ENCODE assay signal across 9 cellular contexts in genomic region chr10:96721207-96721572, GRCh38. TPM values are rescaled to one million over a fixed set of nuclear protein-coding genes. Genes with fewer than 3 reads are reported as not detected.
A peak's percentile ranks its signal among the peaks of the same experiment; 100 is the strongest.
DNase-seq lines count a peak whose midpoint lies in the region; ATAC-seq and TF ChIP-seq lines count a peak whose summit lies in the region.
"Had no signal": no experiment of that assay in that cellular context is flagged by ENCODE, and none has a peak within 500 bp of the region (broad histone marks: within the 10 kb centered on the region; RNA-seq: fewer than 3 reads in every experiment).

No MANE protein-coding gene starts in this region.

- no peak overlapping the region for H2BK15ac ChIP-seq in mesenchymal stem cell (ENCODE audit: low read depth, poor library complexity, severe bottlenecking)

- no peak overlapping the region for H3K18ac ChIP-seq in mesenchymal stem cell (ENCODE audit: low read depth in 1 of 2, low read length in 2 of 2)

- no peak overlapping the region for H2AK5ac ChIP-seq in mesenchymal stem cell (ENCODE audit: low read length, severe bottlenecking)

- H3K4me1 ChIP-seq in iPS-15b (ENCODE audit: control insufficient read depth, insufficient read depth, low read length), result peaks cover 14% of the 10 kb centered on the region
- peaks cover 12% of the 10 kb centered on the region for H3K4me1 ChIP-seq in mesenchymal stem cell (ENCODE audit: control insufficient read depth, insufficient read depth, low read depth, low read length)
- no peaks in the 10 kb centered on the region for H3K4me1 ChIP-seq in GM23248 (ENCODE audit: insufficient read depth)

- H3K4me2 ChIP-seq in SU-DHL-6 (ENCODE audit: low read depth, low read length, poor library complexity, severe bottlenecking), result peak overlapping the region; percentile 95
- H3K4me2 ChIP-seq in mesenchymal stem cell (ENCODE audit: low read length, poor library complexity, severe bottlenecking), result no peak overlapping the region
- no peak overlapping the region for H3K4me2 ChIP-seq in GM23248 (ENCODE audit: unreplicated experiment)

- no peak overlapping the region for H4K8ac ChIP-seq in mesenchymal stem cell (ENCODE audit: low read length)

- H3K9me3 ChIP-seq in SU-DHL-6 (ENCODE audit: insufficient read depth, low read length), result no peaks in the 10 kb centered on the region
- H3K9me3 ChIP-seq in iPS-15b (ENCODE audit: control insufficient read depth, insufficient read depth, low read length), result no peaks in the 10 kb centered on the region
- H3K9me3 ChIP-seq in mesenchymal stem cell (ENCODE audit: control insufficient read depth, low read length), result no peaks in the 10 kb centered on the region
- no peaks in the 10 kb centered on the region for H3K9me3 ChIP-seq in GM23248 (ENCODE audit: low read depth)

- H3K4me3 Mint-ChIP-seq in stimulated activated naive CD8-positive, alpha-beta T cell treated with anti-CD3 and anti-CD28 coated beads, Interleukin-15, Interleukin-2, amounts not matched to agents 100 ng/mL and 50 ng/mL, for 24 hours, result peak overlapping the region; percentile 84

- DNase-seq in stimulated activated naive CD8-positive, alpha-beta T cell treated with anti-CD3 and anti-CD28 coated beads, Interleukin-15, Interleukin-2, amounts not matched to agents 100 U/mL and 50 U/mL, for 24 hours, result no peak
- DNase-seq in anterior cingulate cortex (lab: John Stamatoyannopoulos, UW) (no peak), mesenchymal stem cell (no peak), GM23248 (no peak)

- peaks cover 2% of the 10 kb centered on the region for H3K27me3 Mint-ChIP-seq in stimulated activated naive CD8-positive, alpha-beta T cell treated with anti-CD3 and anti-CD28 coated beads, Interleukin-15, Interleukin-2, amounts not matched to agents 100 ng/mL and 50 ng/mL, for 24 hours

- peak overlapping the region; percentile 83 for H3K9ac ChIP-seq in SU-DHL-6 (ENCODE audit: low read length)
- H3K9ac ChIP-seq in iPS-15b (ENCODE audit: low read depth, low read length), result no peak overlapping the region
- no peak overlapping the region for H3K9ac ChIP-seq in mesenchymal stem cell (ENCODE audit: low read length)
- no peak overlapping the region for H3K9ac ChIP-seq in GM23248

- H2BK12ac ChIP-seq in mesenchymal stem cell (ENCODE audit: low read length in 2 of 2), result no peak overlapping the region

- H4K91ac ChIP-seq in mesenchymal stem cell (ENCODE audit: low read length), result no peak overlapping the region

- H3K79me1 ChIP-seq in mesenchymal stem cell (replicated peaks; ENCODE audit: low read length, poor library complexity, severe bottlenecking), result no peaks in the 10 kb centered on the region

- in situ Hi-C loops in GM23248 (cut with MboI), result no loop called here

- H2AFZ ChIP-seq in SU-DHL-6 (ENCODE audit: low read depth, low read length, severe bottlenecking) (peak overlapping the region; percentile 1), mesenchymal stem cell (ENCODE audit: low read depth, low read length) (no peak overlapping the region), GM23248 (no peak overlapping the region)

- H3K27me3 ChIP-seq in SU-DHL-6 (ENCODE audit: low read length) (no peaks in the 10 kb centered on the region), iPS-15b (ENCODE audit: control insufficient read depth, insufficient read depth, low read length) (peaks cover 3% of the 10 kb centered on the region), mesenchymal stem cell (ENCODE audit: control insufficient read depth in 1 of 2, insufficient read depth in 1 of 2, low read length in 2 of 2) (peaks cover 39 to 53% of the 10 kb centered on the region in 2 experiments), GM23248 (replicated peaks; ENCODE audit: insufficient read depth) (peaks cover 32% of the 10 kb centered on the region)

- no peak overlapping the region for H3K4ac ChIP-seq in mesenchymal stem cell (ENCODE audit: low read depth in 1 of 2, low read length in 2 of 2)

- H3K79me2 ChIP-seq in SU-DHL-6 (ENCODE audit: insufficient read depth, low read length) (peaks cover 36% of the 10 kb centered on the region), GM23248 (ENCODE audit: insufficient read depth) (no peaks in the 10 kb centered on the region)

- no peak overlapping the region for H2BK120ac ChIP-seq in mesenchymal stem cell (ENCODE audit: low read depth, low read length)

- H3K36me3 Mint-ChIP-seq in stimulated activated naive CD8-positive, alpha-beta T cell treated with anti-CD3 and anti-CD28 coated beads, Interleukin-15, Interleukin-2, amounts not matched to agents 100 ng/mL and 50 ng/mL, for 24 hours (ENCODE audit: low read depth), result no peaks in the 10 kb centered on the region

- 30% methylated on average over 2 of the region's 4 CpGs for WGBS in mesenchymal stem cell
- 14 to 15% methylated on average over 4 of the region's 4 CpGs for WGBS in GM23248 (ENCODE audit: low coverage in 1 of 2, low lambda C conversion rate in 2 of 2, missing lambda C conversion rate in 2 of 2), 2 experiments

- H3F3A ChIP-seq in SU-DHL-6 (ENCODE audit: insufficient read depth) (peaks cover 24% of the 10 kb centered on the region), GM23248 (ENCODE audit: insufficient read depth) (no peaks in the 10 kb centered on the region)

- no peak overlapping the region for H2BK5ac ChIP-seq in mesenchymal stem cell (ENCODE audit: low read depth, low read length, poor library complexity, severe bottlenecking)

- no peak for TF ChIP-seq CTCF in SU-DHL-6 (IDR thresholded peaks at IDR 0.05; ENCODE audit: insufficient read depth, low read length, poor library complexity, severe bottlenecking)

- no peaks in the 10 kb centered on the region for H4K20me1 ChIP-seq in SU-DHL-6 (ENCODE audit: low read depth, low read length)
- no peaks in the 10 kb centered on the region for H4K20me1 ChIP-seq in GM23248 (ENCODE audit: insufficient read depth)

- H3K4me1 Mint-ChIP-seq in stimulated activated naive CD8-positive, alpha-beta T cell treated with anti-CD3 and anti-CD28 coated beads, Interleukin-15, Interleukin-2, amounts not matched to agents 100 ng/mL and 50 ng/mL, for 24 hours (ENCODE audit: low read depth), result peaks cover 42% of the 10 kb centered on the region

- no peak overlapping the region for H3K23ac ChIP-seq in mesenchymal stem cell (ENCODE audit: low read length in 2 of 2)

- no peaks in the 10 kb centered on the region for H3K9me3 Mint-ChIP-seq in stimulated activated naive CD8-positive, alpha-beta T cell treated with anti-CD3 and anti-CD28 coated beads, Interleukin-15, Interleukin-2, amounts not matched to agents 100 ng/mL and 50 ng/mL, for 24 hours

- H3K4me3 ChIP-seq in SU-DHL-6 (ENCODE audit: insufficient read depth, low read length, poor library complexity, severe bottlenecking) (peak overlapping the region; percentile 78), iPS-15b (ENCODE audit: low read depth, low read length) (peak overlapping the region; percentile 76), mesenchymal stem cell (ENCODE audit: insufficient read depth in 1 of 2, low read depth in 1 of 2, low read length in 2 of 2) (no peak overlapping the region), GM23248 (no peak overlapping the region)

- no peaks in the 10 kb centered on the region for H3K9me2 ChIP-seq in SU-DHL-6 (replicated peaks; ENCODE audit: insufficient read depth, low read length)
- no peaks in the 10 kb centered on the region for H3K9me2 ChIP-seq in GM23248 (ENCODE audit: insufficient read depth)

- no peak overlapping the region for H3K14ac ChIP-seq in mesenchymal stem cell (ENCODE audit: low read length in 2 of 2)

- peak overlapping the region; percentile 96 for H3K27ac ChIP-seq in SU-DHL-6 (ENCODE audit: low read depth, low read length)
- H3K27ac ChIP-seq in mesenchymal stem cell (ENCODE audit: low read length, poor library complexity, severe bottlenecking), result no peak overlapping the region
- no peak overlapping the region for H3K27ac ChIP-seq in GM23248

- H3K36me3 ChIP-seq in SU-DHL-6 (ENCODE audit: low read length) (peaks cover 5% of the 10 kb centered on the region; the same call in 1 of the 2 replicates), iPS-15b (ENCODE audit: control insufficient read depth, insufficient read depth, low read length) (no peaks in the 10 kb centered on the region), mesenchymal stem cell (ENCODE audit: control insufficient read depth in 1 of 2, insufficient read depth in 2 of 2, low read depth in 1 of 2, low read length in 2 of 2) (no peaks in the 10 kb centered on the region), GM23248 (ENCODE audit: low read depth) (no peaks in the 10 kb centered on the region)

- H3K27ac Mint-ChIP-seq in stimulated activated naive CD8-positive, alpha-beta T cell treated with anti-CD3 and anti-CD28 coated beads, Interleukin-15, Interleukin-2, amounts not matched to agents 100 ng/mL and 50 ng/mL, for 24 hours, result peak overlapping the region; percentile 88

- no peak for ATAC-seq in stimulated activated naive CD8-positive, alpha-beta T cell treated with anti-CD3 and anti-CD28 coated beads, Interleukin-15, Interleukin-2, amounts not matched to agents 100 U/mL and 50 U/mL, for 24 hours
- no peak for ATAC-seq in GM21576 (IDR thresholded peaks at IDR 0.05; ENCODE audit: unreplicated experiment)

RNA-seq across cellular contexts. Expression of gene PIK3AP1, which starts 0.9 kb away (rescaled TPM):
- polyA plus RNA-seq in mesenchymal stem cell (2013, experiment 1 of 2), result not detected
- 0.03 TPM for polyA plus RNA-seq in mesenchymal stem cell (2013, experiment 2 of 2)
- total RNA-seq in GM23248 (2014; rRNA removed; shearing (Covaris generic)), result not detected in 2 replicates
- 0.11 TPM in 1 of 2 replicates, not detected in the other for polyA plus RNA-seq in GM23248 (2016; fragmentation: Nextera tagmentation; extraction: Ambion mirVana)
- total RNA-seq: fibroblast of villous mesenchyme had no signal

Comparison
In these comparisons a context has a peak if more than half of its experiments do, and no peak if none do; other contexts are left out.
1. H3K4me3 ChIP-seq: peak in SU-DHL-6 (single experiment) and iPS-15b (single experiment); none in mesenchymal stem cell (0 of 2) and GM23248 (single experiment).